1 cellular context compared by ENCODE assay signal in the genomic region with DNA sequence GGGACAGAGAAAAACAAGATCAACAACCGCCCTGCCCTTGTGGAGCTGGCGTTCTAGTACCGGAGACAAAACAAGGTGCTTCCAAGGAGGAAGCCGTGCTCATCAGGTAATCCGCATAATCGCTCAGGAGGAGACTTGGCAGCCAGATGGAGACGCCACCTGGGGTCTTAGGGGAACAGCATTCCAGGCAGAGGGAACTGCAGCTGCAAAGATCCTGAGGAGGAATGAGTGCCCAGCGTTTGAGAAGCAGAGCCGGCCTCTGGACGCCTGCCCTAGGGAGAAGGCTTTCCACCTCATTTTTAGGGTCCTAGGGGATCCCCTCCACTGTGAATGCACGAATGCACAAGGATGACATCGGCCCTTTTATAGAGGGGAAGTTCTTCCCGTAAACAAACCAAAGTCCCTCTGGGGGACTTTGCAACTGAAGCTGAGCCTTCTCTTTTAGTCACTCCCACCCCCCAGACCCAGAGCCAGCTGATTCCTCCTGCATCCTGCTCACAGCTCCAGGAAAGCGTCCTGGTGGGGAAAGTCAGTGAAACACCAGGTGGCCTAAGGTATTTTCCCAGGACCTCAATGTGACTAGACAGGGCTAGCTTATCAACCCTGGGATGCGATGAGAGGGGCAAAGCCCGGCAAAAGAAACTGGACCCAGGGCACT.
TF ChIP-seq lines count a peak whose summit lies in the region.

No MANE protein-coding gene starts in this region.

TF ChIP-seq in GM23338, 12 proteins besides CTCF, POLR2A, EP300 and RAD21 (continued from another document):
- TF ChIP-seq, protein P1, sequence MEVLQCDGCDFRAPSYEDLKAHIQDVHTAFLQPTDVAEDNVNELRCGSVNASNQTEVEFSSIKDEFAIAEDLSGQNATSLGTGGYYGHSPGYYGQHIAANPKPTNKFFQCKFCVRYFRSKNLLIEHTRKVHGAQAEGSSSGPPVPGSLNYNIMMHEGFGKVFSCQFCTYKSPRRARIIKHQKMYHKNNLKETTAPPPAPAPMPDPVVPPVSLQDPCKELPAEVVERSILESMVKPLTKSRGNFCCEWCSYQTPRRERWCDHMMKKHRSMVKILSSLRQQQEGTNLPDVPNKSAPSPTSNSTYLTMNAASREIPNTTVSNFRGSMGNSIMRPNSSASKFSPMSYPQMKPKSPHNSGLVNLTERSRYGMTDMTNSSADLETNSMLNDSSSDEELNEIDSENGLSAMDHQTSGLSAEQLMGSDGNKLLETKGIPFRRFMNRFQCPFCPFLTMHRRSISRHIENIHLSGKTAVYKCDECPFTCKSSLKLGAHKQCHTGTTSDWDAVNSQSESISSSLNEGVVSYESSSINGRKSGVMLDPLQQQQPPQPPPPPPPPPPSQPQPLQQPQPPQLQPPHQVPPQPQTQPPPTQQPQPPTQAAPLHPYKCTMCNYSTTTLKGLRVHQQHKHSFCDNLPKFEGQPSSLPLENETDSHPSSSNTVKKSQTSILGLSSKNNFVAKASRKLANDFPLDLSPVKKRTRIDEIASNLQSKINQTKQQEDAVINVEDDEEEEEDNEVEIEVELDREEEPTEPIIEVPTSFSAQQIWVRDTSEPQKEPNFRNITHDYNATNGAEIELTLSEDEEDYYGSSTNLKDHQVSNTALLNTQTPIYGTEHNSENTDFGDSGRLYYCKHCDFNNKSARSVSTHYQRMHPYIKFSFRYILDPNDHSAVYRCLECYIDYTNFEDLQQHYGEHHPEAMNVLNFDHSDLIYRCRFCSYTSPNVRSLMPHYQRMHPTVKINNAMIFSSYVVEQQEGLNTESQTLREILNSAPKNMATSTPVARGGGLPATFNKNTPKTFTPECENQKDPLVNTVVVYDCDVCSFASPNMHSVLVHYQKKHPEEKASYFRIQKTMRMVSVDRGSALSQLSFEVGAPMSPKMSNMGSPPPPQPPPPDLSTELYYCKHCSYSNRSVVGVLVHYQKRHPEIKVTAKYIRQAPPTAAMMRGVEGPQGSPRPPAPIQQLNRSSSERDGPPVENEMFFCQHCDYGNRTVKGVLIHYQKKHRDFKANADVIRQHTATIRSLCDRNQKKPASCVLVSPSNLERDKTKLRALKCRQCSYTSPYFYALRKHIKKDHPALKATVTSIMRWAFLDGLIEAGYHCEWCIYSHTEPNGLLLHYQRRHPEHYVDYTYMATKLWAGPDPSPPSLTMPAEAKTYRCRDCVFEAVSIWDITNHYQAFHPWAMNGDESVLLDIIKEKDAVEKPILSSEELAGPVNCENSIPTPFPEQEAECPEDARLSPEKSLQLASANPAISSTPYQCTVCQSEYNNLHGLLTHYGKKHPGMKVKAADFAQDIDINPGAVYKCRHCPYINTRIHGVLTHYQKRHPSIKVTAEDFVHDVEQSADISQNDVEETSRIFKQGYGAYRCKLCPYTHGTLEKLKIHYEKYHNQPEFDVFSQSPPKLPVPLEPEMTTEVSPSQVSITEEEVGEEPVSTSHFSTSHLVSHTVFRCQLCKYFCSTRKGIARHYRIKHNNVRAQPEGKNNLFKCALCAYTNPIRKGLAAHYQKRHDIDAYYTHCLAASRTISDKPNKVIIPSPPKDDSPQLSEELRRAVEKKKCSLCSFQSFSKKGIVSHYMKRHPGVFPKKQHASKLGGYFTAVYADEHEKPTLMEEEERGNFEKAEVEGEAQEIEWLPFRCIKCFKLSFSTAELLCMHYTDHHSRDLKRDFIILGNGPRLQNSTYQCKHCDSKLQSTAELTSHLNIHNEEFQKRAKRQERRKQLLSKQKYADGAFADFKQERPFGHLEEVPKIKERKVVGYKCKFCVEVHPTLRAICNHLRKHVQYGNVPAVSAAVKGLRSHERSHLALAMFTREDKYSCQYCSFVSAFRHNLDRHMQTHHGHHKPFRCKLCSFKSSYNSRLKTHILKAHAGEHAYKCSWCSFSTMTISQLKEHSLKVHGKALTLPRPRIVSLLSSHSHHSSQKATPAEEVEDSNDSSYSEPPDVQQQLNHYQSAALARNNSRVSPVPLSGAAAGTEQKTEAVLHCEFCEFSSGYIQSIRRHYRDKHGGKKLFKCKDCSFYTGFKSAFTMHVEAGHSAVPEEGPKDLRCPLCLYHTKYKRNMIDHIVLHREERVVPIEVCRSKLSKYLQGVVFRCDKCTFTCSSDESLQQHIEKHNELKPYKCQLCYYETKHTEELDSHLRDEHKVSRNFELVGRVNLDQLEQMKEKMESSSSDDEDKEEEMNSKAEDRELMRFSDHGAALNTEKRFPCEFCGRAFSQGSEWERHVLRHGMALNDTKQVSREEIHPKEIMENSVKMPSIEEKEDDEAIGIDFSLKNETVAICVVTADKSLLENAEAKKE (CRISPR knock-in tag; IDR thresholded peaks at IDR 0.05), result no peak
- TF ChIP-seq, protein P2, sequence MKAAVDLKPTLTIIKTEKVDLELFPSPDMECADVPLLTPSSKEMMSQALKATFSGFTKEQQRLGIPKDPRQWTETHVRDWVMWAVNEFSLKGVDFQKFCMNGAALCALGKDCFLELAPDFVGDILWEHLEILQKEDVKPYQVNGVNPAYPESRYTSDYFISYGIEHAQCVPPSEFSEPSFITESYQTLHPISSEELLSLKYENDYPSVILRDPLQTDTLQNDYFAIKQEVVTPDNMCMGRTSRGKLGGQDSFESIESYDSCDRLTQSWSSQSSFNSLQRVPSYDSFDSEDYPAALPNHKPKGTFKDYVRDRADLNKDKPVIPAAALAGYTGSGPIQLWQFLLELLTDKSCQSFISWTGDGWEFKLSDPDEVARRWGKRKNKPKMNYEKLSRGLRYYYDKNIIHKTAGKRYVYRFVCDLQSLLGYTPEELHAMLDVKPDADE (IDR thresholded peaks at IDR 0.05), result no peak
- no peak for TF ChIP-seq EZH2 (IDR thresholded peaks at IDR 0.05; ENCODE audit: low read depth, unreplicated experiment)
